ENCODE assay signal across 14 cellular contexts in genomic region chr9:93111371-93112115, GRCh38. TPM values are rescaled to one million over a fixed set of nuclear protein-coding genes. Genes with fewer than 3 reads are reported as not detected.
DNase-seq lines count a peak whose midpoint lies in the region; ATAC-seq lines count a peak whose summit lies in the region.
"Had no signal": no experiment of that assay in that cellular context is flagged by ENCODE, and none has a peak within 500 bp of the region (broad histone marks: within the 10 kb centered on the region; RNA-seq: fewer than 3 reads in every experiment).

No MANE protein-coding gene starts in this region.

- H3K27me3 ChIP-seq in right cardiac atrium (ENCODE audit: control insufficient read depth, insufficient read depth) (no peaks in the 10 kb centered on the region), GM23248 (replicated peaks; ENCODE audit: insufficient read depth) (no peaks in the 10 kb centered on the region)

- no peak overlapping the region for H2AFZ ChIP-seq in GM23248

- peaks cover 29 to 52% of the 10 kb centered on the region in 2 donors for H3K36me3 Mint-ChIP-seq in stimulated activated naive B cell treated with anti-CD40 and anti-IgM and Interleukin-4, amounts not matched to agents 10 μg/mL and 1 μg/mL and 100 μg/mL, for 72 hours

- H3K27ac Mint-ChIP-seq in stimulated activated naive B cell treated with anti-CD40 and anti-IgM and Interleukin-4, amounts not matched to agents 10 μg/mL and 1 μg/mL and 100 μg/mL, for 72 hours, result peak overlapping the region; percentile 92

- peaks cover 43 to 85% of the 10 kb centered on the region in 2 donors for H3K4me1 Mint-ChIP-seq in stimulated activated naive B cell treated with anti-CD40 and anti-IgM and Interleukin-4, amounts not matched to agents 10 μg/mL and 1 μg/mL and 100 μg/mL, for 72 hours

- no peaks in the 10 kb centered on the region for H3K4me1 ChIP-seq in right cardiac atrium (ENCODE audit: control insufficient read depth, insufficient read depth, low read length)
- peaks cover 4% of the 10 kb centered on the region; the same call in 1 of the 2 replicates for H3K4me1 ChIP-seq in GM23248 (ENCODE audit: insufficient read depth)

- intact Hi-C loops in right cardiac atrium (cut with DNase I), result no loop called here

- peak; percentile 55 for DNase-seq in activated CD8-positive, alpha-beta memory T cell treated with anti-CD3 and anti-CD28 coated beads for 24 hours
- no peak for DNase-seq in activated CD8-positive, alpha-beta memory T cell treated with anti-CD3 and anti-CD28 coated beads, Interleukin-2, amount 50 U/mL, for 48 hours
- peak; percentile 24 for DNase-seq in SKM-1 (lab: John Stamatoyannopoulos, UW; ENCODE audit: unreplicated experiment)
- DNase-seq in right cardiac atrium, result peak in 2 of 3 donors; percentile 43 to 55
- DNase-seq in stimulated activated naive B cell treated with anti-CD40 and anti-IgM and Interleukin-4, amounts not matched to agents 10 μg/mL and 1 μg/mL and 100 μg/mL, for 72 hours, result peak; percentile 61
- no peak for DNase-seq in DMS53 (lab: John Stamatoyannopoulos, UW)
- no peak for DNase-seq in GM23248
- no peak for DNase-seq in NCI-H774 (lab: John Stamatoyannopoulos, UW)
- DNase-seq: activated gamma-delta T cell treated with Interleukin-2 at 50 U/mL for 16 hours; NCI-H1436 treated with DMSO at 0.1 percent for 48 hours; small intestine; stimulated activated naive CD4-positive, alpha-beta T cell had no signal

- no peaks in the 10 kb centered on the region for H3K27me3 Mint-ChIP-seq in stimulated activated naive B cell treated with anti-CD40 and anti-IgM and Interleukin-4, amounts not matched to agents 10 μg/mL and 1 μg/mL and 100 μg/mL, for 72 hours

- no peaks in the 10 kb centered on the region for H3K9me3 Mint-ChIP-seq in stimulated activated naive B cell treated with anti-CD40 and anti-IgM and Interleukin-4, amounts not matched to agents 10 μg/mL and 1 μg/mL and 100 μg/mL, for 72 hours
- H3K9me3 Mint-ChIP-seq: T-helper 1 cell treated with Interleukin-12 subunit alpha and Interleukin-12 subunit beta and Interleukin-4 antibody, amounts not matched to agents 30 μg/mL and 1 μg/mL, for 36 hours had no signal

- H3K27ac ChIP-seq in right cardiac atrium (ENCODE audit: low read length) (no peak overlapping the region), GM23248 (no peak overlapping the region)

- in situ Hi-C loops in GM23248 (cut with MboI), result no loop called here

- H3K4me3 ChIP-seq in right cardiac atrium (ENCODE audit: low read length) (no peak overlapping the region), GM23248 (no peak overlapping the region)

- H3K9ac ChIP-seq in GM23248, result no peak overlapping the region

- WGBS in right cardiac atrium, result 87% methylated on average over 18 of the region's 18 CpGs
- 80 to 86% methylated on average over 14 to 17 of the region's 18 CpGs for WGBS in GM23248 (ENCODE audit: low coverage in 1 of 2, low lambda C conversion rate in 2 of 2, missing lambda C conversion rate in 2 of 2), 2 experiments

- H3K36me3 ChIP-seq in GM23248 (ENCODE audit: low read depth), result no peaks in the 10 kb centered on the region

- H4K20me1 ChIP-seq in GM23248 (ENCODE audit: insufficient read depth), result no peaks in the 10 kb centered on the region

- H3F3A ChIP-seq in GM23248 (ENCODE audit: insufficient read depth), result no peaks in the 10 kb centered on the region

- ATAC-seq in right cardiac atrium, result no peak
- ATAC-seq in stimulated activated naive B cell treated with anti-CD40 and anti-IgM and Interleukin-4, amounts not matched to agents 10 μg/mL and 1 μg/mL and 100 μg/mL, for 72 hours (replicated peaks), result peak; percentile 82 to 86

- no peak overlapping the region for H3K4me2 ChIP-seq in GM23248 (ENCODE audit: unreplicated experiment)

- peak overlapping the region; percentile 4 to 32 for H3K4me3 Mint-ChIP-seq in stimulated activated naive B cell treated with anti-CD40 and anti-IgM and Interleukin-4, amounts not matched to agents 10 μg/mL and 1 μg/mL and 100 μg/mL, for 72 hours
- H3K4me3 Mint-ChIP-seq: T-helper 1 cell treated with Interleukin-12 subunit alpha and Interleukin-12 subunit beta and Interleukin-4 antibody, amounts not matched to agents 30 μg/mL and 1 μg/mL, for 36 hours had no signal

- peaks cover 24% of the 10 kb centered on the region for H3K79me2 ChIP-seq in GM23248 (ENCODE audit: insufficient read depth)

- H3K9me3 ChIP-seq in right cardiac atrium (ENCODE audit: control insufficient read depth, low read length) (no peaks in the 10 kb centered on the region), GM23248 (ENCODE audit: low read depth) (no peaks in the 10 kb centered on the region)

- H3K9me2 ChIP-seq in GM23248 (ENCODE audit: insufficient read depth), result no peaks in the 10 kb centered on the region

RNA-seq across cellular contexts. Expression of gene CARD19, which starts 15.5 kb away (rescaled TPM):
- total RNA-seq in right cardiac atrium, result 10 to 100 TPM; 17.7 to 26.6 (median 22.5) TPM
- polyA plus RNA-seq in right cardiac atrium (30.3 TPM), GM23248 (2016; fragmentation: Nextera tagmentation; extraction: Ambion mirVana) (58.6 and 69.5 TPM in 2 replicates)
- 48.8 and 54.1 TPM in 2 replicates for total RNA-seq in GM23248 (2014; rRNA removed; shearing (Covaris generic))

RNA-seq across cellular contexts. Expression of gene NINJ1, which starts 22.5 kb away (rescaled TPM):
- total RNA-seq in right cardiac atrium, result 10 to 100 TPM; 42.9 to 68.4 (median 62.7) TPM
- polyA plus RNA-seq in right cardiac atrium, result 96.2 TPM
- total RNA-seq in GM23248 (2014; rRNA removed; shearing (Covaris generic)), result 19.1 and 24.9 TPM in 2 replicates
- 42.9 and 44.2 TPM in 2 replicates for polyA plus RNA-seq in GM23248 (2016; fragmentation: Nextera tagmentation; extraction: Ambion mirVana)

RNA-seq across cellular contexts. Expression of gene SUSD3, which starts 53.0 kb away (rescaled TPM):
- total RNA-seq in right cardiac atrium, result 1 to 10 TPM; 1.0 to 2.0 (median 1.3) TPM
- polyA plus RNA-seq in right cardiac atrium, result 0.16 TPM
- total RNA-seq in GM23248 (2014; rRNA removed; shearing (Covaris generic)), result 0.43 and 0.63 TPM in 2 replicates
- polyA plus RNA-seq in GM23248 (2016; fragmentation: Nextera tagmentation; extraction: Ambion mirVana), result not detected in 2 replicates
- total RNA-seq: endothelial cell of umbilical vein had no signal
- polyA plus RNA-seq: endothelial cell of umbilical vein had no signal

Comparison
In these comparisons a context has a peak if more than half of its experiments do, and no peak if none do; other contexts are left out.
1. DNase-seq: peak in activated CD8-positive, alpha-beta memory T cell treated with anti-CD3 and anti-CD28 coated beads for 24 hours (single experiment), SKM-1 (single experiment), right cardiac atrium (2 of 3) and stimulated activated naive B cell treated with anti-CD40 and anti-IgM and Interleukin-4, amounts not matched to agents 10 μg/mL and 1 μg/mL and 100 μg/mL, for 72 hours (single experiment); none in activated CD8-positive, alpha-beta memory T cell treated with anti-CD3 and anti-CD28 coated beads, Interleukin-2, amount 50 U/mL, for 48 hours (single experiment), DMS53 (single experiment), GM23248 (single experiment) and NCI-H774 (single experiment).
2. ATAC-seq: peak in stimulated activated naive B cell treated with anti-CD40 and anti-IgM and Interleukin-4, amounts not matched to agents 10 μg/mL and 1 μg/mL and 100 μg/mL, for 72 hours (2 of 2); none in right cardiac atrium (0 of 2).